30 cellular contexts compared by ENCODE assay signal in genomic region chr6:6837541-6838080, GRCh38.
"Had no signal": no experiment of that assay in that cellular context is flagged by ENCODE, and none has a peak within 500 bp of the region (broad histone marks: within the 10 kb centered on the region; RNA-seq: fewer than 3 reads in every experiment).

No MANE protein-coding gene starts in this region.

- H3K36me3 Mint-ChIP-seq: activated CD4-positive, alpha-beta memory T cell treated with anti-CD3 and anti-CD28 coated beads for 36 hours; activated naive CD4-positive, alpha-beta T cell treated with anti-CD3 and anti-CD28 coated beads, Interleukin-2, amount 50 U/mL, for 72 hours; WTC11 had no signal

- H3K27ac Mint-ChIP-seq: activated CD4-positive, alpha-beta memory T cell treated with anti-CD3 and anti-CD28 coated beads for 36 hours; activated naive CD4-positive, alpha-beta T cell treated with anti-CD3 and anti-CD28 coated beads for 36 hours; activated naive CD4-positive, alpha-beta T cell treated with anti-CD3 and anti-CD28 coated beads, Interleukin-2, amount 50 U/mL, for 72 hours; activated T-helper 1 cell treated with anti-CD3 and anti-CD28 coated beads, Interleukin-12 subunit alpha, Interleukin-12 subunit beta, Interleukin-2, Interleukin-4 antibody, amounts not matched to agents 30 ng/mL and 10 ng/mL and 1 ng/mL, durations not matched to agents 14 hours and 24 hours and 36 hours; T-helper 2 cell treated with Interferon-gamma antibody and Interleukin-4, amounts not matched to agents 5 μg/mL and 100 μg/mL, for 36 hours; WTC11 had no signal

- H3K4me3 Mint-ChIP-seq: activated CD4-positive, alpha-beta memory T cell treated with anti-CD3 and anti-CD28 coated beads for 36 hours; activated naive CD4-positive, alpha-beta T cell treated with anti-CD3 and anti-CD28 coated beads for 36 hours; activated T-cell treated with anti-CD3 and anti-CD28 coated beads, Interleukin-2, amount 50 U/mL, for 4 hours; activated T-helper 1 cell treated with anti-CD3 and anti-CD28 coated beads, Interleukin-12 subunit alpha, Interleukin-12 subunit beta, Interleukin-2, Interleukin-4 antibody, amounts not matched to agents 30 ng/mL and 10 ng/mL and 1 ng/mL, durations not matched to agents 14 hours and 24 hours and 36 hours; T-helper 2 cell treated with Interferon-gamma antibody and Interleukin-4, amounts not matched to agents 5 μg/mL and 100 μg/mL, for 36 hours; WTC11 had no signal

- DNase-seq: activated CD4-positive, alpha-beta memory T cell treated with anti-CD3 and anti-CD28 coated beads for 36 hours; activated CD4-positive, alpha-beta T cell treated with anti-CD3 and anti-CD28 coated beads for 4 hours; activated CD4-positive, alpha-beta T cell treated with anti-CD3 and anti-CD28 coated beads, Interleukin-2, amount 50 U/mL, for 1 hour; activated CD4-positive, CD25-positive, alpha-beta regulatory T cell treated with anti-CD3 and anti-CD28 coated beads, Interleukin-2, amount 50 U/mL, for 72 hours; activated CD8-positive, alpha-beta memory T cell treated with anti-CD3 and anti-CD28 coated beads, Interleukin-2, amount 50 U/mL, for 4 hours; activated gamma-delta T cell treated with Interleukin-2 at 50 U/mL for 16 hours; activated naive CD4-positive, alpha-beta T cell treated with anti-CD3 and anti-CD28 coated beads for 36 hours; activated T-cell treated with anti-CD3 and anti-CD28 coated beads for 4 hours; activated T-cell treated with anti-CD3 and anti-CD28 coated beads, Interleukin-2, amount 50 U/mL, for 4 hours; adrenal gland; body of pancreas; caudate nucleus; cerebellar nuclear complex; Karpas-422; KBM-7; NCI-H1105; NCI-H1417 treated with DMSO at 0.1 percent for 48 hours; NCI-H187 treated with DMSO at 0.1 percent for 48 hours; NCI-H2081; NCI-H510A; NCI-H526; NCI-H748 treated with DMSO at 0.1 percent for 48 hours; NK-92 treated with Interleukin-12 subunit alpha and Interleukin-12 subunit beta, amount 100 ng/mL, for 24 hours; PC-9; SIG-M5 had no signal

- ATAC-seq: activated naive CD4-positive, alpha-beta T cell treated with anti-CD3 and anti-CD28 coated beads, Interleukin-2, amount 50 U/mL, for 72 hours; activated T-cell treated with anti-CD3 and anti-CD28 coated beads, Interleukin-2, amount 50 U/mL, for 4 hours; body of pancreas; Right ventricle myocardium inferior; WTC11 had no signal

- H3K9me3 Mint-ChIP-seq: activated CD4-positive, alpha-beta memory T cell treated with anti-CD3 and anti-CD28 coated beads for 36 hours; activated naive CD4-positive, alpha-beta T cell treated with anti-CD3 and anti-CD28 coated beads for 36 hours; activated naive CD4-positive, alpha-beta T cell treated with anti-CD3 and anti-CD28 coated beads, Interleukin-2, amount 50 U/mL, for 72 hours; activated T-cell treated with anti-CD3 and anti-CD28 coated beads, Interleukin-2, amount 50 U/mL, for 4 hours; activated T-helper 1 cell treated with anti-CD3 and anti-CD28 coated beads, Interleukin-12 subunit alpha, Interleukin-12 subunit beta, Interleukin-2, Interleukin-4 antibody, amounts not matched to agents 30 ng/mL and 10 ng/mL and 1 ng/mL, durations not matched to agents 14 hours and 24 hours and 36 hours; T-helper 2 cell treated with Interferon-gamma antibody and Interleukin-4, amounts not matched to agents 5 μg/mL and 100 μg/mL, for 36 hours; WTC11 had no signal
